Comparison of ENCODE assay signal across 8 cellular contexts in genomic region chr6:45377041-45377554, GRCh38. TPM values are rescaled to one million over a fixed set of nuclear protein-coding genes. Genes with fewer than 3 reads are reported as not detected.
DNase-seq lines count a peak whose midpoint lies in the region; ATAC-seq and TF ChIP-seq lines count a peak whose summit lies in the region.

No MANE protein-coding gene starts in this region.

- no peaks in the 10 kb centered on the region for H3K4me1 Mint-ChIP-seq in glutamatergic neuron (ENCODE audit: low read depth, unreplicated experiment)

- no peaks in the 10 kb centered on the region for H3K79me2 ChIP-seq in parathyroid adenoma

- no peak for TF ChIP-seq CTCF in glutamatergic neuron (IDR thresholded peaks at IDR 0.05; ENCODE audit: partially characterized antibody, unreplicated experiment)
- no peak for TF ChIP-seq CTCF in parathyroid adenoma (IDR thresholded peaks at IDR 0.05)

- peak overlapping the region; percentile 96 for H3K4me3 ChIP-seq in parathyroid adenoma (ENCODE audit: low read depth, low read length)

- H3K9me3 Mint-ChIP-seq in glutamatergic neuron (ENCODE audit: unreplicated experiment): peaks cover 7% of the 10 kb centered on the region

- peak overlapping the region; percentile 98 for H3K4me3 Mint-ChIP-seq in glutamatergic neuron (ENCODE audit: unreplicated experiment)

- peak overlapping the region; percentile 98 for H2AFZ ChIP-seq in parathyroid adenoma

- H3K36me3 ChIP-seq in parathyroid adenoma (ENCODE audit: control insufficient read depth, insufficient read depth, low read length): no peaks in the 10 kb centered on the region

- H3K9me3 ChIP-seq in parathyroid adenoma (ENCODE audit: control insufficient read depth, low read length): no peaks in the 10 kb centered on the region

- no peaks in the 10 kb centered on the region for H3K36me3 Mint-ChIP-seq in glutamatergic neuron (ENCODE audit: unreplicated experiment)

- H3K27me3 ChIP-seq in parathyroid adenoma (ENCODE audit: control insufficient read depth, insufficient read depth, low read length): no peaks in the 10 kb centered on the region

- DNase-seq in activated T-cell treated with anti-CD3 and anti-CD28 coated beads for 1 hour (ENCODE audit: low read depth): peak; percentile 70
- no peak for DNase-seq in activated T-cell treated with anti-CD3 and anti-CD28 coated beads, Interleukin-2, amount 50 U/mL, for 1 hour
- DNase-seq in activated CD8-positive, alpha-beta memory T cell treated with anti-CD3 and anti-CD28 coated beads, Interleukin-2, amount 50 U/mL, for 1 hour (ENCODE audit: extremely low read depth): peak; percentile 53
- no peak for DNase-seq in glutamatergic neuron
- no peak for DNase-seq in HK-2 (ENCODE audit: unreplicated experiment)

- peak overlapping the region; percentile 98 for H3K27ac Mint-ChIP-seq in glutamatergic neuron (ENCODE audit: unreplicated experiment)

- H3K4me2 ChIP-seq in parathyroid adenoma (ENCODE audit: low read length): peak overlapping the region; percentile 99

- H3K9ac ChIP-seq in parathyroid adenoma: peak overlapping the region; percentile 88

- peak overlapping the region; percentile 97 for H3K27ac ChIP-seq in parathyroid adenoma

- H3K27me3 Mint-ChIP-seq in glutamatergic neuron (ENCODE audit: unreplicated experiment): peaks cover 7% of the 10 kb centered on the region

- ATAC-seq in HG03432 (IDR thresholded peaks at IDR 0.05; ENCODE audit: unreplicated experiment) (peak; percentile 0), GM18873 (IDR thresholded peaks at IDR 0.05; ENCODE audit: low FRiP score, unreplicated experiment) (no peak)

- H3K4me1 ChIP-seq in parathyroid adenoma: no peaks in the 10 kb centered on the region

RNA-seq across cellular contexts. Expression of gene SUPT3H, which starts 0.6 kb away (rescaled TPM):
- 16.0 TPM for total RNA-seq in glutamatergic neuron (ENCODE audit: unreplicated experiment)

RNA-seq across cellular contexts. Expression of gene RUNX2, which starts 49.0 kb away (rescaled TPM):
- total RNA-seq in glutamatergic neuron (ENCODE audit: unreplicated experiment): not detected

Comparison
In these comparisons a context has a peak if more than half of its experiments do, and no peak if none do; other contexts are left out.
1. DNase-seq: peak in activated T-cell treated with anti-CD3 and anti-CD28 coated beads for 1 hour (single experiment) and activated CD8-positive, alpha-beta memory T cell treated with anti-CD3 and anti-CD28 coated beads, Interleukin-2, amount 50 U/mL, for 1 hour (single experiment); none in activated T-cell treated with anti-CD3 and anti-CD28 coated beads, Interleukin-2, amount 50 U/mL, for 1 hour (single experiment), glutamatergic neuron (single experiment) and HK-2 (single experiment).